8 cellular contexts compared by ENCODE assay signal in genomic region chr21:20998886-20999285, GRCh38. TPM values are rescaled to one million over a fixed set of nuclear protein-coding genes. Genes with fewer than 3 reads are reported as not detected.
A peak's percentile ranks its signal among the peaks of the same experiment; 100 is the strongest.
DNase-seq lines count a peak whose midpoint lies in the region; ATAC-seq, FAIRE-seq and TF ChIP-seq lines count a peak whose summit lies in the region.

No MANE protein-coding gene starts in this region.

- DNase-seq in NCI-H69 (lab: John Stamatoyannopoulos, UW) (peak; percentile 51), epithelial cell of proximal tubule (ENCODE audit: low read depth) (no peak), pancreas (no peak), NOMO-1 treated with DMSO at 0.1 percent for 48 hours (lab: John Stamatoyannopoulos, UW; ENCODE audit: unreplicated experiment) (no peak), glomerular visceral epithelial cell (ENCODE audit: extremely low spot score) (no peak), NCI-H510A treated with DMSO at 0.1 percent for 48 hours (lab: John Stamatoyannopoulos, UW) (no peak)
- DNase-seq in stimulated activated CD4-positive, alpha-beta T cell treated with anti-CD3 and anti-CD28 coated beads, Interleukin-12 subunit alpha, Interleukin-12 subunit beta, amount 100 ng/mL, for 4 hours: no peak

- H3K36me3 ChIP-seq in BLaER1 treated with 17β-estradiol and CSF1 and Interleukin-3, amounts not matched to agents 10 nM and 100 nM: no peaks in the 10 kb centered on the region
- no peaks in the 10 kb centered on the region for H3K36me3 ChIP-seq in pancreas

- peak overlapping the region; percentile 66 to 82 (median 73) for H3K4me2 ChIP-seq in BLaER1 treated with 17β-estradiol and CSF1 and Interleukin-3, amounts not matched to agents 10 nM and 100 nM

- H3K27me3 ChIP-seq in BLaER1 treated with 17β-estradiol and CSF1 and Interleukin-3, amounts not matched to agents 10 nM and 100 nM: peaks cover 0 to 19% (median 3%) of the 10 kb centered on the region in 11 experiments; a peak in 7 of 22 replicates
- H3K27me3 ChIP-seq in pancreas: peaks cover 0 to 4% (median 2%) of the 10 kb centered on the region in 4 donors

- 11 to 20% methylated on average over 5 of the region's 5 CpGs for WGBS in pancreas, 2 donors

- H3K4me3 ChIP-seq in BLaER1 treated with 17β-estradiol and CSF1 and Interleukin-3, amounts not matched to agents 10 nM and 100 nM: peak overlapping the region; percentile 52 to 71 (median 62)
- H3K4me3 ChIP-seq in epithelial cell of proximal tubule (ENCODE audit: low read depth, low read length): peak overlapping the region; percentile 51
- H3K4me3 ChIP-seq in pancreas: peak overlapping the region in 3 of 4 donors; percentile 39 to 43 (median 43)

- H4K20me1 ChIP-seq in BLaER1 treated with 17β-estradiol and CSF1 and Interleukin-3, amounts not matched to agents 10 nM and 100 nM: no peaks in the 10 kb centered on the region; a peak in 1 of 22 replicates

- TF ChIP-seq CTCF in epithelial cell of proximal tubule (conservative IDR thresholded peaks at IDR 0.05; ENCODE audit: low read depth, low read length) (no peak), pancreas (IDR thresholded peaks at IDR 0.05) (no peak)

- peaks cover 0 to 8% (median 0%) of the 10 kb centered on the region in 10 experiments; a peak in 3 of 20 replicates for H3K4me1 ChIP-seq in BLaER1 treated with 17β-estradiol and CSF1 and Interleukin-3, amounts not matched to agents 10 nM and 100 nM
- H3K4me1 ChIP-seq in pancreas: peaks cover 0 to 12% (median 0%) of the 10 kb centered on the region in 3 donors

- no peak overlapping the region for H3K27ac ChIP-seq in BLaER1 treated with 17β-estradiol and CSF1 and Interleukin-3, amounts not matched to agents 10 nM and 100 nM
- no peak overlapping the region for H3K27ac ChIP-seq in pancreas

- intact Hi-C loops in pancreas (cut with DNase I): no loop called here

- peaks cover 0 to 15% (median 11%) of the 10 kb centered on the region in 11 experiments; a peak in 12 of 22 replicates for H3K9me3 ChIP-seq in BLaER1 treated with 17β-estradiol and CSF1 and Interleukin-3, amounts not matched to agents 10 nM and 100 nM (replicated peaks in 1 of 11)
- no peaks in the 10 kb centered on the region for H3K9me3 ChIP-seq in pancreas

- no peak for ATAC-seq in pancreas

- H3K9ac ChIP-seq in BLaER1 treated with 17β-estradiol and CSF1 and Interleukin-3, amounts not matched to agents 10 nM and 100 nM: peak overlapping the region in 5 of 11 experiments; percentile 43 to 72 (median 50); a peak in 5 of 22 replicates

- FAIRE-seq in pancreas (lab: Jason Lieb, UNC): no peak

RNA-seq across cellular contexts. Expression of gene NCAM2, which starts 0.7 kb away (rescaled TPM):
- 0.07 TPM in 1 of 2 replicates, not detected in the other for total RNA-seq in epithelial cell of proximal tubule
- total RNA-seq in pancreas: 1 to 10 TPM in 1 of 6 donors, under 1 TPM in 5; 0.14 to 1.0 (median 0.37) TPM
- under 1 TPM; under 0.01 to 0.28 TPM for polyA plus RNA-seq in pancreas
